ENCODE assay signal across 28 cellular contexts in the genomic region with DNA sequence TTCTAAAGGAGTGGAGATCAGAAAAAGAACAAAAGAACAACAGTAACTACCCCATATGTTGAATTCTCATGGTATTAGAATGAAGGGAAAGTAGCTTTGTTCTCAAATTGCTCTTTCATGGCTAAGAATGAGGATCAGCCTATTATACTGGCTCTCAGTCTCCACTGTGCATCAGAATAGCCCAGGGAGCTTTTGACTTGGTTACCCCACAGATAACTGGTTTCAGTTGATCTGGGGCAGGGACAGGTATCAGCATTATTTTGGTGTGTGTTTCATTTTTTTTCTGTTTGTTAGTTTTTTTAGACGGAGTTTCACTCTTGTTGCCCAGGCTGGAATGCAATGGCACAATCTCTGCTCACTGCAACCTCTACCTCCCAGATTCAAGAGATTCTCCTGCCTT.
"Had no signal": no experiment of that assay in that cellular context is flagged by ENCODE, and none has a peak within 500 bp of the region (broad histone marks: within the 10 kb centered on the region; RNA-seq: fewer than 3 reads in every experiment).

No MANE protein-coding gene starts in this region.

- H3K9me3 ChIP-seq: ovary, psoas muscle, right lobe of liver, upper lobe of right lung had no signal

- H3K79me2 ChIP-seq: parathyroid adenoma had no signal

- H3K36me3 ChIP-seq: ovary, right lobe of liver, sigmoid colon, stomach, tibial artery, transverse colon, upper lobe of right lung, uterus had no signal

- H2AFZ ChIP-seq: parathyroid adenoma had no signal

- H3K4me3 Mint-ChIP-seq: naive thymus-derived CD8-positive, alpha-beta T cell; natural killer cell treated with Interleukin-12 subunit alpha and Interleukin-12 subunit beta and Interleukin-15 and Interleukin-18, amount 100 ng/mL, for 72 hours; nephron progenitor cell; neural crest cell; stimulated activated effector memory CD8-positive, alpha-beta T cell treated with anti-CD3 and anti-CD28 coated beads, Interleukin-12 subunit alpha, Interleukin-12 subunit beta, amount 100 ng/mL, for 72 hours; stimulated activated naive B cell treated with anti-CD40 and anti-IgM and Interleukin-4, amounts not matched to agents 10 μg/mL and 1 μg/mL and 100 μg/mL, for 72 hours; stimulated activated naive CD8-positive, alpha-beta T cell treated with anti-CD3 and anti-CD28 coated beads, Interleukin-15, Interleukin-2, amounts not matched to agents 100 ng/mL and 50 ng/mL, for 24 hours; type B pancreatic cell had no signal

- H3K27ac ChIP-seq: ovary, parathyroid adenoma, psoas muscle, right lobe of liver, sigmoid colon, stomach, tibial artery, transverse colon, upper lobe of right lung, uterus had no signal

- H3K27me3 ChIP-seq: ovary, right lobe of liver, sigmoid colon, stomach, transverse colon, upper lobe of right lung, uterus had no signal

- H3K9ac ChIP-seq: parathyroid adenoma had no signal

- H3K4me1 Mint-ChIP-seq: stimulated activated effector memory CD8-positive, alpha-beta T cell treated with anti-CD3 and anti-CD28 coated beads, Interleukin-12 subunit alpha, Interleukin-12 subunit beta, amount 100 ng/mL, for 72 hours had no signal

- H3K27ac Mint-ChIP-seq: naive thymus-derived CD8-positive, alpha-beta T cell; natural killer cell treated with Interleukin-12 subunit alpha and Interleukin-12 subunit beta and Interleukin-15 and Interleukin-18, amount 100 ng/mL, for 72 hours; nephron progenitor cell; progenitor cell of endocrine pancreas; stimulated activated effector memory CD8-positive, alpha-beta T cell treated with anti-CD3 and anti-CD28 coated beads, Interleukin-12 subunit alpha, Interleukin-12 subunit beta, amount 100 ng/mL, for 72 hours; stimulated activated naive B cell treated with anti-CD40 and anti-IgM and Interleukin-4, amounts not matched to agents 10 μg/mL and 1 μg/mL and 100 μg/mL, for 72 hours; stimulated activated naive CD8-positive, alpha-beta T cell treated with anti-CD3 and anti-CD28 coated beads, Interleukin-15, Interleukin-2, amounts not matched to agents 100 ng/mL and 50 ng/mL, for 24 hours; type B pancreatic cell had no signal

- H3K4me3 ChIP-seq: ovary, psoas muscle, right lobe of liver, sigmoid colon, stomach, tibial artery, transverse colon, upper lobe of right lung, uterus had no signal

- H3K36me3 Mint-ChIP-seq: naive thymus-derived CD8-positive, alpha-beta T cell; stimulated activated effector memory CD8-positive, alpha-beta T cell treated with anti-CD3 and anti-CD28 coated beads, Interleukin-12 subunit alpha, Interleukin-12 subunit beta, amount 100 ng/mL, for 72 hours; type B pancreatic cell had no signal

- H3K9me3 Mint-ChIP-seq: naive thymus-derived CD8-positive, alpha-beta T cell; natural killer cell treated with Interleukin-12 subunit alpha and Interleukin-12 subunit beta and Interleukin-15 and Interleukin-18, amount 100 ng/mL, for 72 hours; stimulated activated effector memory CD8-positive, alpha-beta T cell treated with anti-CD3 and anti-CD28 coated beads, Interleukin-12 subunit alpha, Interleukin-12 subunit beta, amount 100 ng/mL, for 72 hours; stimulated activated naive CD8-positive, alpha-beta T cell treated with anti-CD3 and anti-CD28 coated beads, Interleukin-15, Interleukin-2, amounts not matched to agents 100 ng/mL and 50 ng/mL, for 24 hours had no signal

- DNase-seq: naive thymus-derived CD8-positive, alpha-beta T cell; nephron progenitor cell; occipital lobe; ovary; posterior cingulate gyrus; psoas muscle; right cardiac atrium; right lobe of liver; sigmoid colon; small intestine; stimulated activated CD4-positive, alpha-beta T cell treated with anti-CD3 and anti-CD28 coated beads, Interleukin-15, amount 100 ng/mL, for 24 hours; stimulated activated CD4-positive, alpha-beta T cell treated with anti-CD3 and anti-CD28 coated beads, Interleukin-2, amount 100 ng/mL, for 24 hours; stimulated activated CD4-positive, alpha-beta T cell treated with anti-CD3 and anti-CD28 coated beads, Interleukin-2, amount 100 ng/mL, for 48 hours; stimulated activated CD4-positive, alpha-beta T cell treated with anti-CD3 and anti-CD28 coated beads, Interleukin-4, amount 100 ng/mL, for 24 hours; stimulated activated naive B cell treated with anti-CD40 and anti-IgM and Interleukin-4, amounts not matched to agents 10 μg/mL and 1 μg/mL and 100 μg/mL, for 72 hours; stimulated activated naive CD4-positive, alpha-beta T cell treated with Interleukin-2 at 50 U/mL for 16 hours; stomach; tibial artery; transverse colon; upper lobe of right lung; uterus had no signal

- H3K4me1 ChIP-seq: parathyroid adenoma, psoas muscle, stomach, tibial artery, upper lobe of right lung, uterus had no signal
